In genomic region chr7:108420482-108420908, GRCh38 we compare ENCODE assay signal across 1 cellular context.
A peak's percentile ranks its signal among the peaks of the same experiment; 100 is the strongest.
TF ChIP-seq lines count a peak whose summit lies in the region.

No MANE protein-coding gene starts in this region.

TF ChIP-seq in A549, 52 proteins besides CTCF, POLR2A, EP300 and RAD21 (continued from another document):
- TF ChIP-seq PBX3 (IDR thresholded peaks at IDR 0.05) (no peak), RNF2 (IDR thresholded peaks at IDR 0.05; ENCODE audit: borderline replicate concordance, low read depth) (no peak), JUN (IDR thresholded peaks at IDR 0.05) (0 out of 5 replicates have a peak, but pooled peaks of 1 of the 2 experiments have one; percentile 36), JUNB (IDR thresholded peaks at IDR 0.05) (no peak), SMC3 (IDR thresholded peaks at IDR 0.05) (no peak), EHMT2 (IDR thresholded peaks at IDR 0.05; ENCODE audit: low read depth) (no peak), TP53 (CRISPR knock-in tag; IDR thresholded peaks at IDR 0.05) (no peak), CHD4 (IDR thresholded peaks at IDR 0.05; ENCODE audit: borderline replicate concordance) (no peak), HDAC2 (IDR thresholded peaks at IDR 0.05) (no peak), REST (IDR thresholded peaks at IDR 0.05) (no peak), GATA3 (IDR thresholded peaks at IDR 0.05; ENCODE audit: borderline replicate concordance) (peak; percentile 90), ESRRA (IDR thresholded peaks at IDR 0.05; ENCODE audit: borderline replicate concordance, low read length) (no peak), FOSB (CRISPR knock-in tag; IDR thresholded peaks at IDR 0.05) (peak; percentile 66; the same call in 1 of the 2 replicates), HMGXB4 (CRISPR knock-in tag; IDR thresholded peaks at IDR 0.05; ENCODE audit: borderline replicate concordance) (no peak), PHF8 (IDR thresholded peaks at IDR 0.05; ENCODE audit: borderline replicate concordance, low read depth) (no peak), FOSL2 (IDR thresholded peaks at IDR 0.05) (no peak), FOSL2 (CRISPR knock-in tag; IDR thresholded peaks at IDR 0.05) (peak; percentile 82), CEBPB (IDR thresholded peaks at IDR 0.05) (no peak), ZFP36 (IDR thresholded peaks at IDR 0.05; ENCODE audit: borderline replicate concordance, partially characterized antibody) (no peak), HOXB5 (CRISPR knock-in tag; IDR thresholded peaks at IDR 0.05) (0 out of 2 replicates have a peak, but pooled peaks have one; percentile 52), BHLHE40 (IDR thresholded peaks at IDR 0.05; ENCODE audit: low read depth, low read length) (no peak), ZC3H11A (IDR thresholded peaks at IDR 0.05) (no peak), E2F6 (IDR thresholded peaks at IDR 0.05; ENCODE audit: borderline replicate concordance, low read depth) (no peak), SREBF2 (IDR thresholded peaks at IDR 0.05) (no peak), NR3C1 (IDR thresholded peaks at IDR 0.05) (no peak), MAX (IDR thresholded peaks at IDR 0.05) (no peak), EHF (CRISPR knock-in tag; IDR thresholded peaks at IDR 0.05) (peak; percentile 69; the same call in 1 of the 2 replicates), NFE2L2 (conservative IDR thresholded peaks at IDR 0.05; ENCODE audit: low read length) (peak; percentile 94), RFX5 (IDR thresholded peaks at IDR 0.05) (no peak), TFCP2L1 (CRISPR knock-in tag; IDR thresholded peaks at IDR 0.05) (no peak), RCOR1 (IDR thresholded peaks at IDR 0.05; ENCODE audit: low read depth, low read length) (no peak), USF2 (IDR thresholded peaks at IDR 0.05) (no peak), ATOH8 (CRISPR knock-in tag; IDR thresholded peaks at IDR 0.05; ENCODE audit: low read depth) (no peak), MAFK (IDR thresholded peaks at IDR 0.05; ENCODE audit: partially characterized antibody) (peak; percentile 98)
TF ChIP-seq in A549: peak in this region for 10.
